ENCODE assay signal across 17 cellular contexts in genomic region chr11:26227883-26228502, GRCh38.
DNase-seq lines count a peak whose midpoint lies in the region; ATAC-seq, FAIRE-seq and TF ChIP-seq lines count a peak whose summit lies in the region.
"Had no signal": no experiment of that assay in that cellular context is flagged by ENCODE, and none has a peak within 500 bp of the region (broad histone marks: within the 10 kb centered on the region; RNA-seq: fewer than 3 reads in every experiment).

No MANE protein-coding gene starts in this region.

- H3K9me3 ChIP-seq in OCI-LY7 (ENCODE audit: low read length) (no peaks in the 10 kb centered on the region), mammary epithelial cell (replicated peaks; ENCODE audit: insufficient read depth, low read length) (no peaks in the 10 kb centered on the region), keratinocyte (ENCODE audit: control insufficient read depth, low read depth, low read length) (no peaks in the 10 kb centered on the region), lower lobe of right lung (no peaks in the 10 kb centered on the region)
- H3K9me3 ChIP-seq: Caco-2, SJCRH30 had no signal

- H3K4me2 ChIP-seq in OCI-LY7 (ENCODE audit: low read length) (peak overlapping the region; percentile 55; the same call in 1 of the 2 replicates), mammary epithelial cell (ENCODE audit: insufficient read depth, low read depth, low read length) (no peak overlapping the region), keratinocyte (ENCODE audit: control insufficient read depth, extremely low read depth, insufficient read depth, low read depth, low read length) (peak overlapping the region; percentile 67)

- FAIRE-seq in keratinocyte (lab: Jason Lieb, UNC): no peak
- FAIRE-seq: HTR-8/SVneo had no signal

- H3K4me1 ChIP-seq in OCI-LY7 (ENCODE audit: insufficient read depth, low read length, poor library complexity, severe bottlenecking) (peaks cover 24% of the 10 kb centered on the region), mammary epithelial cell (ENCODE audit: insufficient read depth, low read length) (peaks cover 32% of the 10 kb centered on the region), keratinocyte (ENCODE audit: control insufficient read depth, extremely low read depth, insufficient read depth, low read length) (peaks cover 45% of the 10 kb centered on the region), lower lobe of right lung (no peaks in the 10 kb centered on the region)
- H3K4me1 ChIP-seq: Caco-2 had no signal

- no peaks in the 10 kb centered on the region for H4K20me1 ChIP-seq in OCI-LY7 (ENCODE audit: insufficient read depth, low read length)
- no peaks in the 10 kb centered on the region for H4K20me1 ChIP-seq in mammary epithelial cell (ENCODE audit: insufficient read depth, low read length)
- no peaks in the 10 kb centered on the region for H4K20me1 ChIP-seq in keratinocyte (ENCODE audit: control insufficient read depth, extremely low read depth, insufficient read depth, low read length)

- intact Hi-C loops in OCI-LY7 (cut with micrococcal nuclease; ENCODE audit: unreplicated experiment) (loop anchor here (1.0 to 2.0 kb wide), 3 partner anchors 49 to 246 kb away; no protein-coding TSS in a partner anchor), mammary epithelial cell (cut with micrococcal nuclease) (loop anchor here (1.0 to 2.0 kb wide), 4 partner anchors 39 to 246 kb away; no protein-coding TSS in a partner anchor), lower lobe of right lung (cut with DNase I) (loop anchor here (10.0 kb wide), 1 partner anchor 243 kb away; no protein-coding TSS in a partner anchor)

- in situ Hi-C loops in mammary epithelial cell (cut with MboI; ENCODE audit: low sequenced_read_pairs in 2 of 2): loop anchor here (5.0 to 10.0 kb wide), 2 partner anchors 243 to 256 kb away; no protein-coding TSS in a partner anchor

- peak; percentile 25 for ATAC-seq in GM18867 (IDR thresholded peaks at IDR 0.05; ENCODE audit: unreplicated experiment)
- ATAC-seq in lower lobe of right lung: no peak
- no peak for ATAC-seq in HG03039 (IDR thresholded peaks at IDR 0.05; ENCODE audit: unreplicated experiment)
- no peak for ATAC-seq in GM21576 (IDR thresholded peaks at IDR 0.05; ENCODE audit: unreplicated experiment)

- dilution Hi-C loops in mammary epithelial cell (cut with HindIII; ENCODE audit: low sequenced_read_pairs): no loop called here
- dilution Hi-C loops in keratinocyte (cut with MboI; ENCODE audit: extremely low pct_ligation_motif_present, low sequenced_read_pairs): no loop called here

- POLR2A ChIA-PET in OCI-LY7 (lab: Charles Lee): interaction anchor here (0.5 to 2.5 kb wide), 14 partner anchors 11 to 854 kb away, joined by 3 to 10 read pairs (median 3); no protein-coding TSS in a partner anchor

- TF ChIP-seq CTCF in OCI-LY7 (conservative IDR thresholded peaks at IDR 0.05; ENCODE audit: low read length) (no peak), mammary epithelial cell (conservative IDR thresholded peaks at IDR 0.05 in 1 of 2, IDR thresholded peaks at IDR 0.05 in 1 of 2; ENCODE audit: extremely low read depth in 1 of 2, insufficient read depth in 1 of 2, low read depth in 1 of 2, low read length in 2 of 2) (no peak), keratinocyte (optimal IDR thresholded peaks at IDR 0.05 in 1 of 3, IDR thresholded peaks at IDR 0.05 in 1 of 3, conservative IDR thresholded peaks at IDR 0.05 in 1 of 3; ENCODE audit: extremely low read depth in 1 of 3, insufficient read depth in 2 of 3, low read length in 3 of 3) (no peak), lower lobe of right lung (IDR thresholded peaks at IDR 0.05) (no peak)

- no peaks in the 10 kb centered on the region for H3K9me2 ChIP-seq in OCI-LY7 (ENCODE audit: insufficient read depth, low read length)

- no peaks in the 10 kb centered on the region for H3K9me1 ChIP-seq in keratinocyte (ENCODE audit: control insufficient read depth, extremely low read depth, insufficient read depth, low read length)

- BruUV-seq in OCI-LY7 (replicated peaks; lab: Mats Ljungman, UMichigan) (no TSS peak), mammary epithelial cell (replicated peaks; lab: Mats Ljungman, UMichigan) (no TSS peak)

- H3K4me3 ChIP-seq in OCI-LY7 (ENCODE audit: low read depth, low read length, poor library complexity, severe bottlenecking) (no peak overlapping the region), mammary epithelial cell (replicated peaks in 1 of 3; ENCODE audit: insufficient read depth in 1 of 3, low read depth in 2 of 3, low read length in 3 of 3) (no peak overlapping the region), keratinocyte (ENCODE audit: control insufficient read depth in 2 of 3, extremely low read depth in 1 of 3, insufficient read depth in 2 of 3, low read depth in 1 of 3, low read length in 3 of 3) (no peak overlapping the region), lower lobe of right lung (no peak overlapping the region)
- H3K4me3 ChIP-seq: SJCRH30 had no signal

- H3K36me3 ChIP-seq in OCI-LY7 (ENCODE audit: insufficient read depth, low read length) (no peaks in the 10 kb centered on the region), mammary epithelial cell (ENCODE audit: insufficient read depth, low read length) (no peaks in the 10 kb centered on the region), keratinocyte (ENCODE audit: control insufficient read depth in 2 of 2, extremely low read depth in 1 of 2, insufficient read depth in 2 of 2, low read length in 2 of 2) (no peaks in the 10 kb centered on the region), lower lobe of right lung (no peaks in the 10 kb centered on the region)
- H3K36me3 ChIP-seq: SJCRH30 had no signal

- H3K27ac ChIP-seq in OCI-LY7 (ENCODE audit: low read depth, low read length, poor library complexity, severe bottlenecking) (no peak overlapping the region), mammary epithelial cell (ENCODE audit: insufficient read depth, low read depth, low read length) (peak overlapping the region; percentile 36), keratinocyte (ENCODE audit: control insufficient read depth, insufficient read depth, low read length) (peak overlapping the region; percentile 77), lower lobe of right lung (no peak overlapping the region)
- H3K27ac ChIP-seq: HL-60, RWPE1, SJCRH30 had no signal

- DNase-seq in OCI-LY7 (ENCODE audit: low spot score): peak; percentile 7
- DNase-seq in mammary epithelial cell: no peak
- no peak for DNase-seq in keratinocyte (ENCODE audit: low read depth, low spot score)
- DNase-seq in foreskin melanocyte: no peak
- no peak for DNase-seq in lower lobe of right lung
- DNase-seq: CD4-positive, CD25-positive, alpha-beta regulatory T cell; DMS153; H7; NK-92 treated with Interleukin-12 subunit alpha and Interleukin-12 subunit beta, amount 100 ng/mL, for 24 hours had no signal

- peak overlapping the region; percentile 100 for H2AFZ ChIP-seq in OCI-LY7 (ENCODE audit: low read length)
- no peak overlapping the region for H2AFZ ChIP-seq in mammary epithelial cell (ENCODE audit: low read depth, low read length)
- H2AFZ ChIP-seq in keratinocyte (ENCODE audit: control insufficient read depth, low read length): no peak overlapping the region

- H3K27me3 ChIP-seq in mammary epithelial cell (ENCODE audit: insufficient read depth, low read length) (no peaks in the 10 kb centered on the region), keratinocyte (ENCODE audit: control insufficient read depth, extremely low read depth, insufficient read depth, low read length) (no peaks in the 10 kb centered on the region), lower lobe of right lung (ENCODE audit: low read depth) (no peaks in the 10 kb centered on the region)
- H3K27me3 ChIP-seq: SJCRH30 had no signal

- WGBS in mammary epithelial cell (ENCODE audit: low coverage, missing lambda C conversion rate): 47% methylated on average over 3 of the region's 3 CpGs

- no peak overlapping the region for H3K9ac ChIP-seq in mammary epithelial cell (ENCODE audit: insufficient read depth, low read length)
- H3K9ac ChIP-seq in keratinocyte (ENCODE audit: control insufficient read depth, extremely low read depth, insufficient read depth, low read length): peak overlapping the region; percentile 35

- CTCF ChIA-PET in OCI-LY7 (lab: Charles Lee; ENCODE audit: unreplicated experiment): interaction anchor here (0.9 to 1.5 kb wide), 2 partner anchors 246 to 261 kb away, joined by 3 to 10 read pairs; no protein-coding TSS in a partner anchor
- CTCF ChIA-PET in mammary epithelial cell (lab: Charles Lee; ENCODE audit: low non-redundant PET): interaction anchor here (0.6 to 0.7 kb wide), 5 partner anchors 9 to 1842 kb away, joined by 3 to 20 read pairs (median 4); no protein-coding TSS in a partner anchor

- H3K79me2 ChIP-seq in OCI-LY7 (ENCODE audit: insufficient read depth, low read depth, low read length): no peaks in the 10 kb centered on the region
- H3K79me2 ChIP-seq in mammary epithelial cell (ENCODE audit: insufficient read depth, low read length): no peaks in the 10 kb centered on the region
- no peaks in the 10 kb centered on the region for H3K79me2 ChIP-seq in keratinocyte (ENCODE audit: control insufficient read depth, insufficient read depth, low read length)

Comparison
In these comparisons a context has a peak if more than half of its experiments do, and no peak if none do; other contexts are left out.
1. H3K27ac ChIP-seq: peak in mammary epithelial cell (single experiment) and keratinocyte (single experiment); none in OCI-LY7 (single experiment) and lower lobe of right lung (single experiment).